Comparison of ENCODE assay signal across 8 cellular contexts in the genomic region with DNA sequence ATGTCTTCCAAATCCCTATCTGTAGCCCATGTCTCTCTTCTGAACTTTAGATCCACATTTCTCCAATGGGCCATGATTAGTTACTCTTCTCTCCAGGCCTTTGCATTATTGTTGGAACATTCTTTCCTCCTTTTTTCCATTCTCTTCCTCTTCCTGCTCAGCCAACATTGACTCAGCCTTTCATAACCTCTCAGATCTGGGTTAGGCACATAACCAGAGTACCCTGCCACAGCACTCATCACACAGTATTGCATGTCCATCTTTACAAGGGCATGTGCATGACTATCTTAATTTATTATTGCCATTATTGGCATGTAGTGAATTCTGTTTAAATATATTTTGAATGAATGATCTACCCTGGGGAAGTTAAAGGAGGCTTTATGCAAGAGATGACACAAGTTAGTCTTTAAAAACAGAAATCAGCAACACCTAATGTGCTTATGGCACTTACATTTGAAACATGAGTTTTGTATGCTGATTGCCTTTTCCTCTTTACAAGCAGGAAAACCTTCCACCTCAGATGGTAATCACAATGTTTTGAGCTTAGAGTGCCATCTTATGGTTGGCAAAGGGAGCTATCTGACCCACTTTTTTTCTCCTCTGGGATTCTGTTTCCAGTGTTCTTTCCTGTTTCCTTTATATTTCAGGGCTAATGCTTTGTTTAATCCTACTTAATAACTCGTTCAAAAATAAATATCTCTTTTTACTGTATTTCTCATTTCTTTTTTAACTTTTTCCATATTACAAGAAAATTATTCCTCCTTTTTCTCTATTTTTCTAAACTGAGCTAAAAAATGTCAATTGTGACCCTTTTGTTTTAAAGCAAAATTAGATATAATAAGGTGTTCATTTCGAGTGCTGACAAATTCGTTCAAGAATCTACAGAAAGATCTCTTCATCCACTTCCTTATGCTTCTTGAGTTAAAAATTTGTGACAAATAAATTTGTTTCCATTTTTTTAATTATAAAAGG.
DNase-seq lines count a peak whose midpoint lies in the region; ATAC-seq and TF ChIP-seq lines count a peak whose summit lies in the region.

No MANE protein-coding gene starts in this region.

- H3K4me3 ChIP-seq in fibroblast of pulmonary artery (replicated peaks; ENCODE audit: low read depth, low read length): no peak overlapping the region
- H3K4me3 ChIP-seq in gastrocnemius medialis: no peak overlapping the region

- peaks cover 0 to 49% of the 10 kb centered on the region in 2 donors for H3K36me3 ChIP-seq in gastrocnemius medialis

- TF ChIP-seq POLR2A in gastrocnemius medialis (IDR thresholded peaks at IDR 0.05): no peak

- no peaks in the 10 kb centered on the region for H3K27me3 ChIP-seq in gastrocnemius medialis

- H3K4me3 Mint-ChIP-seq in Calu3 (ENCODE audit: low read depth, unreplicated experiment): no peak overlapping the region

- CTCF ChIA-PET in Calu3 (lab: Charles Lee): interaction anchor here (0.6 to 1.3 kb wide), 10 partner anchors 10 to 1215 kb away, joined by 3 to 9 read pairs (median 4); partner anchors contain the start of gene CHD9
- CTCF ChIA-PET in RWPE1 (lab: Yijun Ruan, JAX): interaction anchor here (0.6 to 1.0 kb wide), 6 partner anchors 11 to 1160 kb away, joined by 3 to 7 read pairs (median 4); no protein-coding TSS in a partner anchor

- POLR2A ChIA-PET in RWPE1 (lab: Yijun Ruan, JAX; ENCODE audit: low non-redundant PET): no interaction called here

- H3K27me3 Mint-ChIP-seq in Calu3 (ENCODE audit: unreplicated experiment): no peaks in the 10 kb centered on the region

- H3K9me3 Mint-ChIP-seq in Calu3 (ENCODE audit: low read depth, unreplicated experiment): no peaks in the 10 kb centered on the region

- no TSS peak for BruUV-seq in Calu3 (replicated peaks; lab: Mats Ljungman, UMichigan)

- TF ChIP-seq CTCF in Calu3 (IDR thresholded peaks at IDR 0.05; ENCODE audit: unreplicated experiment): peak; percentile 62
- TF ChIP-seq CTCF in RWPE1 (conservative IDR thresholded peaks at IDR 0.05; ENCODE audit: low read depth): peak; percentile 64
- TF ChIP-seq CTCF in fibroblast of pulmonary artery (IDR thresholded peaks at IDR 0.05; ENCODE audit: low read length, missing control alignments): peak; percentile 62
- TF ChIP-seq CTCF in gastrocnemius medialis (IDR thresholded peaks at IDR 0.05 in 4 of 5, conservative IDR thresholded peaks at IDR 0.05 in 1 of 5): peak in 3 of 5 experiments; percentile 25 to 43 (median 41)

- no peaks in the 10 kb centered on the region for H3K9me3 ChIP-seq in gastrocnemius medialis

- intact Hi-C loops in Calu3 (cut with micrococcal nuclease; ENCODE audit: unreplicated experiment): loop anchor here (1.0 to 10.0 kb wide), 2 partner anchors 148 to 228 kb away; no protein-coding TSS in a partner anchor
- intact Hi-C loops in gastrocnemius medialis (cut with DNase I; ENCODE audit: low total_unique reads): loop anchor here (5.0 kb wide), 1 partner anchor 226 kb away; no protein-coding TSS in a partner anchor

- peaks cover 0 to 4% of the 10 kb centered on the region in 2 donors for H3K4me1 ChIP-seq in gastrocnemius medialis

- no peak overlapping the region for H3K27ac Mint-ChIP-seq in Calu3 (ENCODE audit: unreplicated experiment)

- H3K4me1 Mint-ChIP-seq in Calu3 (ENCODE audit: low read depth, unreplicated experiment): no peaks in the 10 kb centered on the region

- peak; percentile 33 for DNase-seq in Calu3
- peak; percentile 23 for DNase-seq in HuH-7.5 (ENCODE audit: low spot score)
- DNase-seq in RWPE1 (ENCODE audit: low spot score): peak; percentile 42
- DNase-seq in fibroblast of pulmonary artery (ENCODE audit: low read depth): peak; percentile 63
- no peak for DNase-seq in gastrocnemius medialis

- ATAC-seq in gastrocnemius medialis (peak in 1 of 2 donors; percentile 71), HG03571 (IDR thresholded peaks at IDR 0.05; ENCODE audit: unreplicated experiment) (no peak), GM18519 (IDR thresholded peaks at IDR 0.05; ENCODE audit: low FRiP score, unreplicated experiment) (no peak), GM19467 (IDR thresholded peaks at IDR 0.05; ENCODE audit: unreplicated experiment) (no peak)

- peaks cover 4% of the 10 kb centered on the region for H3K36me3 Mint-ChIP-seq in Calu3 (ENCODE audit: insufficient read depth, unreplicated experiment)

- in situ Hi-C loops in gastrocnemius medialis (cut with MboI; ENCODE audit: low sequenced_read_pairs in 4 of 4): no loop called here

- H3K27ac ChIP-seq in RWPE1: no peak overlapping the region
- peak overlapping the region in 1 of 4 donors; percentile 10 for H3K27ac ChIP-seq in gastrocnemius medialis

Comparison
In these comparisons a context has a peak if more than half of its experiments do, and no peak if none do; other contexts are left out.
1. DNase-seq: peak in Calu3 (single experiment), HuH-7.5 (single experiment), RWPE1 (single experiment) and fibroblast of pulmonary artery (single experiment); none in gastrocnemius medialis (0 of 2).
2. Peak in every context shown above with its lines, with median percentiles within 50 percentile points of each other: CTCF ChIP-seq.